ENCODE assay signal across 10 cellular contexts in the genomic region with DNA sequence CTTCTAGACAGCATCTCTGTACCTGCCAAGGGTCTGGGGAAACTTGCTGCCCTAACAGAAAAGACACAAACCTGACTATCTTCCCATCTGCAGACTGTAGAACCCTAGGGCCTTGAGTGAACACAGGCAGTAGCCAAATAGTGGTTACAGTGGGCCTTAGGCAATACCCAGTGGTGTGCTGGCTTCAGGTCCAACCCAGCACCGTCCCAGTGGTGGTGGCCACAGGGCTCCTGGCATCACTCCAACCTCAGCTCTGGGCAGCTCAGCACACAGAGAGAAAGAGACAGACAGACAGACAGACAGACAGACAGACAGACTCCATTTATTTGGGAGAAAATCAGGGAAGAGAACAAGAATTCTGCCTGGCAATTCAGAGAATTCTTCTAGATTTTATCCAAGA. TPM values are rescaled to one million over a fixed set of nuclear protein-coding genes. Genes with fewer than 3 reads are reported as not detected.
"Had no signal": no experiment of that assay in that cellular context is flagged by ENCODE, and none has a peak within 500 bp of the region (broad histone marks: within the 10 kb centered on the region; RNA-seq: fewer than 3 reads in every experiment).

No MANE protein-coding gene starts in this region.

- H3K4me3 ChIP-seq: GM23248, HAP-1 had no signal

- DNase-seq: GM23248, GOT3, H7, HFFc6, KBM-7 had no signal

- H3K27ac ChIP-seq: GM23248 had no signal

- H3K4me1 Mint-ChIP-seq: IgD-negative memory B cell had no signal

- H3K27ac Mint-ChIP-seq: HFFc6, IgD-negative memory B cell had no signal

- H3K4me3 Mint-ChIP-seq: HFFc6, IgD-negative memory B cell had no signal

- H3K9me3 ChIP-seq: HAP-1 had no signal

- H3K4me1 ChIP-seq: HAP-1 had no signal

- H3K36me3 ChIP-seq: HAP-1 had no signal

- ATAC-seq: HCT116 had no signal

RNA-seq across cellular contexts. Expression of a gene that starts 29.3 kb away (rescaled TPM):
- total RNA-seq: GM23248, H4, H7, HFFc6, HT-29 had no signal
